ENCODE assay signal across 22 cellular contexts in genomic region chr6:92864966-92865555, GRCh38.
"Had no signal": no experiment of that assay in that cellular context is flagged by ENCODE, and none has a peak within 500 bp of the region (broad histone marks: within the 10 kb centered on the region; RNA-seq: fewer than 3 reads in every experiment).

No MANE protein-coding gene starts in this region.

- ATAC-seq: gastroesophageal sphincter; heart left ventricle; left ventricle myocardium superior; mucosa of descending colon; stimulated activated naive CD8-positive, alpha-beta T cell treated with anti-CD3 and anti-CD28 coated beads, Interleukin-15, Interleukin-2, amounts not matched to agents 100 U/mL and 50 U/mL, for 24 hours had no signal

- H3K4me1 Mint-ChIP-seq: activated naive CD8-positive, alpha-beta T cell treated with anti-CD3 and anti-CD28 coated beads for 36 hours; naive B cell had no signal

- H3K27me3 ChIP-seq: cardiac muscle cell, esophagus muscularis mucosa, gastroesophageal sphincter, heart left ventricle, ovary, tibial artery, vagina had no signal

- H3K27me3 Mint-ChIP-seq: activated naive CD8-positive, alpha-beta T cell treated with anti-CD3 and anti-CD28 coated beads for 36 hours; dendritic cell treated with granulocyte-macrophage colony-stimulating factor and Interleukin-4, amounts not matched to agents 40 ng/mL and 50 ng/mL, for 4 days; naive B cell had no signal

- H3K36me3 ChIP-seq: cardiac muscle cell, esophagus muscularis mucosa, gastroesophageal sphincter, heart left ventricle, ovary, tibial artery, vagina, WERI-Rb-1 had no signal

- H3K9me3 Mint-ChIP-seq: activated naive CD8-positive, alpha-beta T cell treated with anti-CD3 and anti-CD28 coated beads for 36 hours; activated T-helper 1 cell treated with anti-CD3 and anti-CD28 coated beads, Interleukin-12 subunit alpha, Interleukin-12 subunit beta, Interleukin-2, Interleukin-4 antibody, amounts not matched to agents 30 ng/mL and 10 ng/mL and 1 ng/mL, durations not matched to agents 14 hours and 24 hours and 36 hours had no signal

- H3K4me3 ChIP-seq: cardiac muscle cell, esophagus muscularis mucosa, gastroesophageal sphincter, heart left ventricle, mucosa of descending colon, ovary, tibial artery, vagina had no signal

- H3K4me3 Mint-ChIP-seq: activated naive CD8-positive, alpha-beta T cell treated with anti-CD3 and anti-CD28 coated beads for 36 hours; activated T-helper 1 cell treated with anti-CD3 and anti-CD28 coated beads, Interleukin-12 subunit alpha, Interleukin-12 subunit beta, Interleukin-2, Interleukin-4 antibody, amounts not matched to agents 30 ng/mL and 10 ng/mL and 1 ng/mL, durations not matched to agents 14 hours and 24 hours and 36 hours; dendritic cell treated with granulocyte-macrophage colony-stimulating factor and Interleukin-4, amounts not matched to agents 40 ng/mL and 50 ng/mL, for 4 days had no signal

- H3K27ac ChIP-seq: cardiac muscle cell, esophagus muscularis mucosa, gastroesophageal sphincter, heart left ventricle, ovary, tibial artery, vagina, WERI-Rb-1 had no signal

- H3K36me3 Mint-ChIP-seq: activated naive CD8-positive, alpha-beta T cell treated with anti-CD3 and anti-CD28 coated beads for 36 hours; naive B cell had no signal

- H3K9me3 ChIP-seq: esophagus muscularis mucosa, gastroesophageal sphincter, heart left ventricle, mucosa of descending colon, ovary, tibial artery, vagina had no signal

- DNase-seq: activated CD4-positive, alpha-beta T cell treated with anti-CD3 and anti-CD28 coated beads, Interleukin-2, amount 50 U/mL, for 4 hours; activated naive CD8-positive, alpha-beta T cell treated with anti-CD3 and anti-CD28 coated beads for 36 hours; amniotic stem cell; effector CD8-positive, alpha-beta T cell; heart left ventricle; left ventricle myocardium superior; mucosa of descending colon; naive B cell; ovary; retina; stimulated activated CD8-positive, alpha-beta memory T cell treated with anti-CD3 and anti-CD28 coated beads, Interleukin-4, amount 100 ng/mL, for 48 hours; stimulated activated naive CD8-positive, alpha-beta T cell treated with anti-CD3 and anti-CD28 coated beads, Interleukin-15, Interleukin-2, amounts not matched to agents 100 U/mL and 50 U/mL, for 24 hours; substantia nigra; T-helper 2 cell; tibial artery; WERI-Rb-1 had no signal

- H3K27ac Mint-ChIP-seq: activated naive CD8-positive, alpha-beta T cell treated with anti-CD3 and anti-CD28 coated beads for 36 hours; activated T-helper 1 cell treated with anti-CD3 and anti-CD28 coated beads, Interleukin-12 subunit alpha, Interleukin-12 subunit beta, Interleukin-2, Interleukin-4 antibody, amounts not matched to agents 30 ng/mL and 10 ng/mL and 1 ng/mL, durations not matched to agents 14 hours and 24 hours and 36 hours; dendritic cell treated with granulocyte-macrophage colony-stimulating factor and Interleukin-4, amounts not matched to agents 40 ng/mL and 50 ng/mL, for 4 days; naive B cell had no signal

- H3K4me1 ChIP-seq: heart left ventricle, tibial artery, vagina had no signal
